Comparison of ENCODE assay signal across 13 cellular contexts in genomic region chr7:264541-265191, GRCh38. TPM values are rescaled to one million over a fixed set of nuclear protein-coding genes. Genes with fewer than 3 reads are reported as not detected.
DNase-seq lines count a peak whose midpoint lies in the region; ATAC-seq and TF ChIP-seq lines count a peak whose summit lies in the region.
"Had no signal": no experiment of that assay in that cellular context is flagged by ENCODE, and none has a peak within 500 bp of the region (broad histone marks: within the 10 kb centered on the region; RNA-seq: fewer than 3 reads in every experiment).

No MANE protein-coding gene starts in this region.

- H3K9me3 Mint-ChIP-seq in activated T-helper 1 cell treated with anti-CD3 and anti-CD28 coated beads, Interleukin-12 subunit alpha, Interleukin-12 subunit beta, Interleukin-2, Interleukin-4 antibody, amounts not matched to agents 30 ng/mL and 10 ng/mL and 1 ng/mL, durations not matched to agents 14 hours and 24 hours and 36 hours: peaks cover 8% of the 10 kb centered on the region
- peaks cover 38 to 54% (median 44%) of the 10 kb centered on the region in 7 donors for H3K9me3 Mint-ChIP-seq in CD14-positive monocyte

- no peak overlapping the region for H3K4me2 ChIP-seq in MM.1S (ENCODE audit: low read depth, low read length)

- H3K9ac ChIP-seq in MM.1S (ENCODE audit: low read length): no peak overlapping the region

- H3K36me3 ChIP-seq in lung (ENCODE audit: control insufficient read depth in 2 of 2, insufficient read depth in 2 of 2, low read length in 2 of 2) (peaks cover 4 to 11% of the 10 kb centered on the region in 2 donors), MM.1S (replicated peaks; ENCODE audit: insufficient read depth, low read length) (no peaks in the 10 kb centered on the region)

- H3K9me2 ChIP-seq in MM.1S (replicated peaks; ENCODE audit: insufficient read depth, low read length): no peaks in the 10 kb centered on the region

- H3K27ac ChIP-seq in HL-60 (replicated peaks) (peak overlapping the region; percentile 56), lung (ENCODE audit: low read depth in 1 of 2, low read length in 1 of 2) (peak overlapping the region in 1 of 2 donors; percentile 81), MM.1S (ENCODE audit: low read length) (no peak overlapping the region)

- DNase-seq in COR-L47 (lab: John Stamatoyannopoulos, UW) (peak; percentile 30), HL-60 (ENCODE audit: low read depth in 1 of 2, low spot score in 1 of 2) (no peak), lung (ENCODE audit: low spot score) (peak; percentile 81), MM.1S (no peak), CD14-positive monocyte (ENCODE audit: low spot score) (no peak)
- no peak for DNase-seq in activated T-helper 1 cell treated with anti-CD3 and anti-CD28 coated beads, Interleukin-12 subunit alpha, Interleukin-12 subunit beta, Interleukin-2, Interleukin-4 antibody, amounts not matched to agents 30 ng/mL and 10 ng/mL and 1 ng/mL, durations not matched to agents 14 hours and 24 hours and 36 hours (ENCODE audit: low spot score)
- DNase-seq: activated CD4-positive, alpha-beta T cell treated with anti-CD3 and anti-CD28 coated beads, Interleukin-2, amount 50 U/mL, for 48 hours; activated naive CD8-positive, alpha-beta T cell treated with anti-CD3 and anti-CD28 coated beads, Interleukin-2, amount 10 ng/mL, durations not matched to agents 7 days and 5 days; DND-41; NCI-H524 had no signal

- no peaks in the 10 kb centered on the region for H3K36me3 Mint-ChIP-seq in activated T-helper 1 cell treated with anti-CD3 and anti-CD28 coated beads, Interleukin-12 subunit alpha, Interleukin-12 subunit beta, Interleukin-2, Interleukin-4 antibody, amounts not matched to agents 30 ng/mL and 10 ng/mL and 1 ng/mL, durations not matched to agents 14 hours and 24 hours and 36 hours (ENCODE audit: low read depth)
- peaks cover 10 to 22% of the 10 kb centered on the region in 2 donors for H3K36me3 Mint-ChIP-seq in CD14-positive monocyte
- H3K36me3 Mint-ChIP-seq: activated naive CD8-positive, alpha-beta T cell treated with anti-CD3 and anti-CD28 coated beads, Interleukin-2, amount 10 ng/mL, durations not matched to agents 7 days and 5 days had no signal

- no peaks in the 10 kb centered on the region for H3K27me3 Mint-ChIP-seq in activated T-helper 1 cell treated with anti-CD3 and anti-CD28 coated beads, Interleukin-12 subunit alpha, Interleukin-12 subunit beta, Interleukin-2, Interleukin-4 antibody, amounts not matched to agents 30 ng/mL and 10 ng/mL and 1 ng/mL, durations not matched to agents 14 hours and 24 hours and 36 hours (ENCODE audit: insufficient read depth)
- peaks cover 2 to 14% (median 2%) of the 10 kb centered on the region in 3 donors for H3K27me3 Mint-ChIP-seq in CD14-positive monocyte (ENCODE audit: low read depth in 3 of 3)
- H3K27me3 Mint-ChIP-seq: activated naive CD8-positive, alpha-beta T cell treated with anti-CD3 and anti-CD28 coated beads, Interleukin-2, amount 10 ng/mL, durations not matched to agents 7 days and 5 days had no signal

- H3K9me3 ChIP-seq in lung (ENCODE audit: control insufficient read depth in 2 of 2, insufficient read depth in 1 of 2, low read length in 1 of 2) (peaks cover 0 to 11% of the 10 kb centered on the region in 2 donors), MM.1S (replicated peaks; ENCODE audit: insufficient read depth, low read length) (no peaks in the 10 kb centered on the region)

- peaks cover 0 to 5% of the 10 kb centered on the region in 2 donors for H3K4me1 ChIP-seq in lung (ENCODE audit: control insufficient read depth in 2 of 2, insufficient read depth in 2 of 2, low read length in 2 of 2)
- no peaks in the 10 kb centered on the region for H3K4me1 ChIP-seq in MM.1S (ENCODE audit: low read length)

- no peaks in the 10 kb centered on the region for H3K4me1 Mint-ChIP-seq in activated T-helper 1 cell treated with anti-CD3 and anti-CD28 coated beads, Interleukin-12 subunit alpha, Interleukin-12 subunit beta, Interleukin-2, Interleukin-4 antibody, amounts not matched to agents 30 ng/mL and 10 ng/mL and 1 ng/mL, durations not matched to agents 14 hours and 24 hours and 36 hours (ENCODE audit: low read depth)
- H3K4me1 Mint-ChIP-seq in CD14-positive monocyte: peaks cover 5% of the 10 kb centered on the region
- H3K4me1 Mint-ChIP-seq: activated naive CD8-positive, alpha-beta T cell treated with anti-CD3 and anti-CD28 coated beads, Interleukin-2, amount 10 ng/mL, durations not matched to agents 7 days and 5 days had no signal

- H4K20me1 ChIP-seq in MM.1S (ENCODE audit: insufficient read depth, low read length): no peaks in the 10 kb centered on the region

- no peaks in the 10 kb centered on the region for H3K79me2 ChIP-seq in MM.1S (ENCODE audit: low read length)

- WGBS in lung, 2 donors: 48 to 63% methylated on average over 27 of the region's 27 CpGs

- no peak overlapping the region for H3K4me3 Mint-ChIP-seq in activated T-helper 1 cell treated with anti-CD3 and anti-CD28 coated beads, Interleukin-12 subunit alpha, Interleukin-12 subunit beta, Interleukin-2, Interleukin-4 antibody, amounts not matched to agents 30 ng/mL and 10 ng/mL and 1 ng/mL, durations not matched to agents 14 hours and 24 hours and 36 hours
- H3K4me3 Mint-ChIP-seq in CD14-positive monocyte: no peak overlapping the region
- H3K4me3 Mint-ChIP-seq: activated naive CD8-positive, alpha-beta T cell treated with anti-CD3 and anti-CD28 coated beads, Interleukin-2, amount 10 ng/mL, durations not matched to agents 7 days and 5 days had no signal

- peak; percentile 37 for ATAC-seq in lung (ENCODE audit: insufficient read depth, low FRiP score)
- no peak for ATAC-seq in GM19035 (IDR thresholded peaks at IDR 0.05; ENCODE audit: unreplicated experiment)

- no peak overlapping the region for H2AFZ ChIP-seq in MM.1S (ENCODE audit: low read length)

- H3K27ac Mint-ChIP-seq in activated T-helper 1 cell treated with anti-CD3 and anti-CD28 coated beads, Interleukin-12 subunit alpha, Interleukin-12 subunit beta, Interleukin-2, Interleukin-4 antibody, amounts not matched to agents 30 ng/mL and 10 ng/mL and 1 ng/mL, durations not matched to agents 14 hours and 24 hours and 36 hours: peak overlapping the region; percentile 22
- peak overlapping the region in 2 of 7 donors; percentile 83 to 92 for H3K27ac Mint-ChIP-seq in CD14-positive monocyte
- H3K27ac Mint-ChIP-seq: activated naive CD8-positive, alpha-beta T cell treated with anti-CD3 and anti-CD28 coated beads, Interleukin-2, amount 10 ng/mL, durations not matched to agents 7 days and 5 days had no signal

- H3K4me3 ChIP-seq in HL-60 (replicated peaks; ENCODE audit: insufficient read depth, low read length) (no peak overlapping the region), lung (no peak overlapping the region), MM.1S (ENCODE audit: low read length) (no peak overlapping the region)

- intact Hi-C loops in activated T-helper 1 cell treated with anti-CD3 and anti-CD28 coated beads, Interleukin-12 subunit alpha, Interleukin-12 subunit beta, Interleukin-2, Interleukin-4 antibody, amounts not matched to agents 30 ng/mL and 10 ng/mL and 1 ng/mL, durations not matched to agents 14 hours and 24 hours and 36 hours (cut with micrococcal nuclease): no loop called here
- intact Hi-C loops in CD14-positive monocyte (cut with micrococcal nuclease): no loop called here

- H3K27me3 ChIP-seq in HL-60 (ENCODE audit: insufficient read depth, poor library complexity, severe bottlenecking) (no peaks in the 10 kb centered on the region), lung (ENCODE audit: control insufficient read depth, insufficient read depth) (no peaks in the 10 kb centered on the region), MM.1S (replicated peaks; ENCODE audit: insufficient read depth, low read length) (no peaks in the 10 kb centered on the region)

- no peaks in the 10 kb centered on the region for H3F3A ChIP-seq in MM.1S (ENCODE audit: insufficient read depth, low read length)

- TF ChIP-seq CTCF in HL-60 (IDR thresholded peaks at IDR 0.05; ENCODE audit: insufficient read depth, low read length) (no peak), lung (IDR thresholded peaks at IDR 0.05; ENCODE audit: control extremely low read depth, extremely low read depth) (no peak), MM.1S (IDR thresholded peaks at IDR 0.05; ENCODE audit: low read length) (no peak), CD14-positive monocyte (IDR thresholded peaks at IDR 0.05) (no peak)

RNA-seq across cellular contexts. Expression of gene FOXL3, which starts 25.3 kb away (rescaled TPM):
- not detected in 2 replicates for total RNA-seq in activated T-helper 1 cell treated with anti-CD3 and anti-CD28 coated beads, Interleukin-12 subunit alpha, Interleukin-12 subunit beta, Interleukin-2, Interleukin-4 antibody, amounts not matched to agents 30 ng/mL and 10 ng/mL and 1 ng/mL, durations not matched to agents 14 hours and 24 hours and 36 hours
- total RNA-seq in lung: not detected
- not detected for polyA plus RNA-seq in lung
- polyA plus RNA-seq in CD14-positive monocyte: not detected
- total RNA-seq: activated naive CD8-positive, alpha-beta T cell treated with anti-CD3 and anti-CD28 coated beads, Interleukin-2, amount 10 ng/mL, durations not matched to agents 7 days and 5 days; dermis microvascular lymphatic vessel endothelial cell; urinary bladder had no signal
- polyA plus RNA-seq: urinary bladder had no signal

Comparison
In these comparisons a context has a peak if more than half of its experiments do, and no peak if none do; other contexts are left out.
1. DNase-seq: peak in COR-L47 (single experiment) and lung (single experiment); none in HL-60 (0 of 2), activated T-helper 1 cell treated with anti-CD3 and anti-CD28 coated beads, Interleukin-12 subunit alpha, Interleukin-12 subunit beta, Interleukin-2, Interleukin-4 antibody, amounts not matched to agents 30 ng/mL and 10 ng/mL and 1 ng/mL, durations not matched to agents 14 hours and 24 hours and 36 hours (single experiment), MM.1S (single experiment) and CD14-positive monocyte (single experiment).